Comparison of ENCODE assay signal across 10 cellular contexts in genomic region chr2:239910851-239911629, GRCh38.
DNase-seq lines count a peak whose midpoint lies in the region; ATAC-seq, FAIRE-seq and TF ChIP-seq lines count a peak whose summit lies in the region.
"Had no signal": no experiment of that assay in that cellular context is flagged by ENCODE, and none has a peak within 500 bp of the region (broad histone marks: within the 10 kb centered on the region; RNA-seq: fewer than 3 reads in every experiment).

No MANE protein-coding gene starts in this region.

- no peak for TF ChIP-seq POLR2A in A549 (IDR thresholded peaks at IDR 0.05; ENCODE audit: low read length)
- no peak for TF ChIP-seq POLR2A in lower leg skin (IDR thresholded peaks at IDR 0.05)
- no peak for TF ChIP-seq POLR2A in GM12891 (IDR thresholded peaks at IDR 0.05; ENCODE audit: low read depth, low read length)

- H3K27me3 Mint-ChIP-seq in activated T-helper 2 cell treated with anti-CD3 and anti-CD28 coated beads, Interferon-gamma antibody, Interleukin-2, Interleukin-4, amounts not matched to agents 10 μg/mL and 5 μg/mL and 100 μg/mL, durations not matched to agents 14 hours and 24 hours and 36 hours (ENCODE audit: low read depth), result no peaks in the 10 kb centered on the region

- intact Hi-C loops in activated T-helper 2 cell treated with anti-CD3 and anti-CD28 coated beads, Interferon-gamma antibody, Interleukin-2, Interleukin-4, amounts not matched to agents 10 μg/mL and 5 μg/mL and 100 μg/mL, durations not matched to agents 14 hours and 24 hours and 36 hours (cut with micrococcal nuclease), result no loop called here
- intact Hi-C loops in lower leg skin (cut with DNase I; ENCODE audit: low total_unique reads), result no loop called here

- H3K9me3 ChIP-seq in A549, result peaks cover 14% of the 10 kb centered on the region; the same call in 2 of the 3 replicates

- 77% methylated on average over 16 of the region's 16 CpGs for WGBS in A549 (ENCODE audit: missing lambda C conversion rate)
- WGBS in lower leg skin, 2 donors, result 68% methylated on average over 16 of the region's 16 CpGs

- peaks cover 14% of the 10 kb centered on the region for H3K4me1 Mint-ChIP-seq in activated T-helper 2 cell treated with anti-CD3 and anti-CD28 coated beads, Interferon-gamma antibody, Interleukin-2, Interleukin-4, amounts not matched to agents 10 μg/mL and 5 μg/mL and 100 μg/mL, durations not matched to agents 14 hours and 24 hours and 36 hours (ENCODE audit: low read depth)

- H3K4me3 Mint-ChIP-seq in activated T-helper 2 cell treated with anti-CD3 and anti-CD28 coated beads, Interferon-gamma antibody, Interleukin-2, Interleukin-4, amounts not matched to agents 10 μg/mL and 5 μg/mL and 100 μg/mL, durations not matched to agents 14 hours and 24 hours and 36 hours (ENCODE audit: low read depth), result peak overlapping the region; percentile 20
- H3K4me3 Mint-ChIP-seq: CD8-positive, alpha-beta T cell had no signal

- H3K9me3 Mint-ChIP-seq in activated T-helper 2 cell treated with anti-CD3 and anti-CD28 coated beads, Interferon-gamma antibody, Interleukin-2, Interleukin-4, amounts not matched to agents 10 μg/mL and 5 μg/mL and 100 μg/mL, durations not matched to agents 14 hours and 24 hours and 36 hours, result peaks cover 3% of the 10 kb centered on the region
- H3K9me3 Mint-ChIP-seq: CD8-positive, alpha-beta T cell had no signal

- H3K4me3 ChIP-seq in A549 (no peak overlapping the region), lower leg skin (ENCODE audit: low read depth, poor library complexity, severe bottlenecking) (no peak overlapping the region)

- peak; percentile 37 to 53; a peak in 4 of 6 replicates for ATAC-seq in A549
- ATAC-seq in GM19455 (IDR thresholded peaks at IDR 0.05; ENCODE audit: unreplicated experiment), result no peak
- ATAC-seq: CD8-positive, alpha-beta T cell had no signal

- TF ChIP-seq CTCF in A549 (IDR thresholded peaks at IDR 0.05) (no peak), lower leg skin (IDR thresholded peaks at IDR 0.05) (no peak)

- H3K27ac ChIP-seq in A549, result peak overlapping the region; percentile 19 to 62; a peak in 3 of 6 replicates

- no peaks in the 10 kb centered on the region for H3K36me3 Mint-ChIP-seq in activated T-helper 2 cell treated with anti-CD3 and anti-CD28 coated beads, Interferon-gamma antibody, Interleukin-2, Interleukin-4, amounts not matched to agents 10 μg/mL and 5 μg/mL and 100 μg/mL, durations not matched to agents 14 hours and 24 hours and 36 hours (ENCODE audit: low read depth)
- H3K36me3 Mint-ChIP-seq: CD8-positive, alpha-beta T cell had no signal

- H3K27ac Mint-ChIP-seq in activated T-helper 2 cell treated with anti-CD3 and anti-CD28 coated beads, Interferon-gamma antibody, Interleukin-2, Interleukin-4, amounts not matched to agents 10 μg/mL and 5 μg/mL and 100 μg/mL, durations not matched to agents 14 hours and 24 hours and 36 hours, result peak overlapping the region; percentile 69
- H3K27ac Mint-ChIP-seq: CD8-positive, alpha-beta T cell had no signal

- no peak for TF ChIP-seq EP300 in A549 (IDR thresholded peaks at IDR 0.05)

- no peak for DNase-seq in A549 (ENCODE audit: low read depth in 1 of 2, low spot score in 1 of 2)
- DNase-seq in KG1 (lab: John Stamatoyannopoulos, UW), result peak; percentile 33
- peak; percentile 40 for DNase-seq in activated T-helper 2 cell treated with anti-CD3 and anti-CD28 coated beads, Interferon-gamma antibody, Interleukin-2, Interleukin-4, amounts not matched to agents 10 μg/mL and 5 μg/mL and 100 μg/mL, durations not matched to agents 14 hours and 24 hours and 36 hours (ENCODE audit: low spot score)
- peak; percentile 62 to 88 for DNase-seq in lower leg skin (ENCODE audit: low spot score in 2 of 2)
- DNase-seq in NCI-H226, result no peak
- no peak for DNase-seq in GM12891 (ENCODE audit: insufficient read length, low spot score)
- no peak for DNase-seq in effector CD4-positive, alpha-beta T cell
- DNase-seq: NCI-H526 treated with DMSO at 0.1 percent for 48 hours had no signal

- peaks cover 7% of the 10 kb centered on the region; the same call in 1 of the 3 replicates for H3K4me1 ChIP-seq in A549

- H3K4me2 ChIP-seq in A549, result peak overlapping the region; percentile 40

- POLR2A ChIA-PET in A549 (lab: Yijun Ruan, JAX), result no interaction called here

- no peak for TF ChIP-seq RAD21 in A549 (conservative IDR thresholded peaks at IDR 0.05 in 1 of 2, IDR thresholded peaks at IDR 0.05 in 1 of 2)

- no peak for FAIRE-seq in A549 (lab: Jason Lieb, UNC)
- no peak for FAIRE-seq in GM12891 (lab: Jason Lieb, UNC)

- CTCF ChIA-PET in A549 (lab: Yijun Ruan, JAX), result no interaction called here

TF ChIP-seq in A549, 52 proteins besides CTCF, POLR2A, EP300 and RAD21 (continues in another document):
- TF ChIP-seq RFX5 (IDR thresholded peaks at IDR 0.05) (no peak), RCOR1 (IDR thresholded peaks at IDR 0.05; ENCODE audit: low read depth, low read length) (no peak), REST (IDR thresholded peaks at IDR 0.05) (no peak), ZC3H11A (IDR thresholded peaks at IDR 0.05) (no peak), RNF2 (IDR thresholded peaks at IDR 0.05; ENCODE audit: borderline replicate concordance, low read depth) (no peak), HOXB13 (CRISPR knock-in tag; IDR thresholded peaks at IDR 0.05; ENCODE audit: low read depth) (no peak), FOSB (CRISPR knock-in tag; IDR thresholded peaks at IDR 0.05) (no peak), JUN (IDR thresholded peaks at IDR 0.05) (no peak), HDAC2 (IDR thresholded peaks at IDR 0.05) (no peak)

TF ChIP-seq in GM12891, 5 proteins besides CTCF, POLR2A, EP300 and RAD21:
- TF ChIP-seq SPI1 (IDR thresholded peaks at IDR 0.05; ENCODE audit: low read depth, low read length), result no peak
- TF ChIP-seq TAF1 (IDR thresholded peaks at IDR 0.05; ENCODE audit: low read depth, low read length), result no peak
- no peak for TF ChIP-seq POLR2AphosphoS5 (IDR thresholded peaks at IDR 0.05; ENCODE audit: low read depth, low read length)
- TF ChIP-seq PAX5 (IDR thresholded peaks at IDR 0.05; ENCODE audit: insufficient read depth, low read length, severe bottlenecking), result no peak
- no peak for TF ChIP-seq POU2F2 (IDR thresholded peaks at IDR 0.05; ENCODE audit: low read depth, low read length)
TF ChIP-seq in GM12891: peak in this region for 0.

Comparison
In these comparisons a context has a peak if more than half of its experiments do, and no peak if none do; other contexts are left out.
1. DNase-seq: peak in KG1 (single experiment), activated T-helper 2 cell treated with anti-CD3 and anti-CD28 coated beads, Interferon-gamma antibody, Interleukin-2, Interleukin-4, amounts not matched to agents 10 μg/mL and 5 μg/mL and 100 μg/mL, durations not matched to agents 14 hours and 24 hours and 36 hours (single experiment) and lower leg skin (2 of 2); none in A549 (0 of 2), NCI-H226 (single experiment), GM12891 (single experiment) and effector CD4-positive, alpha-beta T cell (single experiment).